Comparison of ENCODE assay signal across 25 cellular contexts in the genomic region with DNA sequence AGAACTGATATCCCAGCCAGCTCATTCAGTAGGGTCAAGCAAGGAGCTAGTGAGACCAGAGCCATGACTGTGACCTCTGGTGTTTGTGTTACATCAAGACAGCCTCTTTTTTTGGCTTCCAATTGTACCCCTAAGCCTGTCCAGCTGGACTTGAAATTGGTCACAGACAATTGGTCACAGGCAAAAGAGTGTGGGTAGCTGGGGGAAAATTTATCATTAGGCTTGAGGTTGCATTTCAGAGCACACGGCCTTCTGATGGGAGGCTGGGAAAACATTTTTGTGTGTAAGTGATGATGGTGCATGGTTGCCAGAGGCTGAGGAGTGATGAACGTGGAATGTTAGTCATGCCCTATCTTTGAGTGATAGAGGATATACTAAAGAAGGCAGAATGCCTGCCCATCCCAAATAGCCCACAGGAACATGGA.
DNase-seq lines count a peak whose midpoint lies in the region; ATAC-seq, FAIRE-seq and TF ChIP-seq lines count a peak whose summit lies in the region.
"Had no signal": no experiment of that assay in that cellular context is flagged by ENCODE, and none has a peak within 500 bp of the region (broad histone marks: within the 10 kb centered on the region; RNA-seq: fewer than 3 reads in every experiment).

No MANE protein-coding gene starts in this region.

- H3K4me1 ChIP-seq in astrocyte (ENCODE audit: insufficient read depth, low read length) (no peaks in the 10 kb centered on the region), psoas muscle (peaks cover 79% of the 10 kb centered on the region)
- H3K4me1 ChIP-seq: pancreas had no signal

- no peak overlapping the region for H3K4me3 Mint-ChIP-seq in astrocyte (ENCODE audit: unreplicated experiment)
- H3K4me3 Mint-ChIP-seq: activated CD4-positive, alpha-beta memory T cell treated with anti-CD3 and anti-CD28 coated beads, Interleukin-2, amount 10 ng/mL, durations not matched to agents 7 days and 5 days; dendritic cell treated with granulocyte-macrophage colony-stimulating factor and Interleukin-4, amounts not matched to agents 40 ng/mL and 50 ng/mL, for 4 days; naive thymus-derived CD4-positive, alpha-beta T cell; WTC11 had no signal

- no peak overlapping the region for H3K4me2 ChIP-seq in astrocyte (ENCODE audit: low read length)
- H3K4me2 ChIP-seq: SK-N-SH had no signal

- WGBS in psoas muscle, 3 donors, result 20 to 23% (median 21%) methylated on average over 2 of the region's 2 CpGs

- H3K36me3 Mint-ChIP-seq in astrocyte (ENCODE audit: low read depth, unreplicated experiment), result no peaks in the 10 kb centered on the region
- H3K36me3 Mint-ChIP-seq: naive thymus-derived CD4-positive, alpha-beta T cell; WTC11 had no signal

- no peaks in the 10 kb centered on the region for H3K4me1 Mint-ChIP-seq in astrocyte (ENCODE audit: low read depth, unreplicated experiment)
- H3K4me1 Mint-ChIP-seq: activated CD4-positive, alpha-beta memory T cell treated with anti-CD3 and anti-CD28 coated beads, Interleukin-2, amount 10 ng/mL, durations not matched to agents 7 days and 5 days; naive thymus-derived CD4-positive, alpha-beta T cell had no signal

- H3K79me2 ChIP-seq in astrocyte (ENCODE audit: insufficient read depth, low read length), result no peaks in the 10 kb centered on the region

- H4K20me1 ChIP-seq in astrocyte (ENCODE audit: insufficient read depth, low read length), result no peaks in the 10 kb centered on the region

- no peak overlapping the region for H3K27ac Mint-ChIP-seq in astrocyte (ENCODE audit: unreplicated experiment)
- H3K27ac Mint-ChIP-seq: activated CD4-positive, alpha-beta memory T cell treated with anti-CD3 and anti-CD28 coated beads, Interleukin-2, amount 10 ng/mL, durations not matched to agents 7 days and 5 days; dendritic cell treated with granulocyte-macrophage colony-stimulating factor and Interleukin-4, amounts not matched to agents 40 ng/mL and 50 ng/mL, for 4 days; naive thymus-derived CD4-positive, alpha-beta T cell; WTC11 had no signal

- ATAC-seq in left ventricle myocardium superior, result peak; percentile 66
- peak; percentile 89 to 94 (median 90) for ATAC-seq in psoas muscle
- ATAC-seq: naive thymus-derived CD4-positive, alpha-beta T cell; pancreas; WTC11 had no signal

- H3K27me3 Mint-ChIP-seq in astrocyte (ENCODE audit: low read depth, unreplicated experiment), result peaks cover 1% of the 10 kb centered on the region
- H3K27me3 Mint-ChIP-seq: activated CD4-positive, alpha-beta memory T cell treated with anti-CD3 and anti-CD28 coated beads, Interleukin-2, amount 10 ng/mL, durations not matched to agents 7 days and 5 days had no signal

- FAIRE-seq in astrocyte (lab: Jason Lieb, UNC) (no peak), GM12891 (lab: Jason Lieb, UNC) (no peak)
- FAIRE-seq: D721Med, kidney, pancreas, RCC 7860 had no signal

- peak; percentile 50 for DNase-seq in AG20443 (ENCODE audit: low spot score)
- peak; percentile 62 for DNase-seq in astrocyte (ENCODE audit: low read depth)
- DNase-seq in left ventricle myocardium superior, result no peak
- DNase-seq in psoas muscle, result peak; percentile 32 to 62
- DNase-seq in HK-2 (ENCODE audit: unreplicated experiment), result no peak
- DNase-seq in GM12891 (ENCODE audit: insufficient read length, low spot score), result no peak
- no peak for DNase-seq in central memory CD4-positive, alpha-beta T cell
- DNase-seq in RPMI8226, result no peak
- DNase-seq: activated CD4-positive, alpha-beta memory T cell treated with anti-CD3 and anti-CD28 coated beads, Interleukin-2, amount 10 ng/mL, durations not matched to agents 7 days and 5 days; activated effector memory CD4-positive, alpha-beta T cell treated with anti-CD3 and anti-CD28 coated beads, Interleukin-2, amount 50 U/mL, for 16 hours; foreskin fibroblast; kidney; mesendoderm; naive thymus-derived CD4-positive, alpha-beta T cell; NCI-H1092 treated with DMSO at 0.1 percent for 48 hours; NCI-H2029; pancreas; SK-N-SH; substantia nigra; uterus had no signal

- intact Hi-C loops in left ventricle myocardium superior (cut with micrococcal nuclease) (no loop called here), psoas muscle (cut with DNase I) (loop anchor here (5.0 to 10.0 kb wide), 2 partner anchors 52 to 165 kb away; no protein-coding TSS in a partner anchor)

- H3K27me3 ChIP-seq in astrocyte (ENCODE audit: insufficient read depth, low read length), result no peaks in the 10 kb centered on the region
- H3K27me3 ChIP-seq in psoas muscle (ENCODE audit: insufficient read depth in 3 of 3, low read length in 2 of 3), result no peaks in the 10 kb centered on the region
- H3K27me3 ChIP-seq: pancreas, uterus had no signal

- TF ChIP-seq CTCF in astrocyte (IDR thresholded peaks at IDR 0.05; ENCODE audit: insufficient read depth, low read depth, low read length) (no peak), psoas muscle (IDR thresholded peaks at IDR 0.05) (no peak)

- TF ChIP-seq POLR2A in GM12891 (IDR thresholded peaks at IDR 0.05; ENCODE audit: low read depth, low read length), result no peak

- H3K36me3 ChIP-seq in astrocyte (ENCODE audit: insufficient read depth, low read length) (no peaks in the 10 kb centered on the region), psoas muscle (ENCODE audit: insufficient read depth in 1 of 2, low read depth in 1 of 2) (no peaks in the 10 kb centered on the region)
- H3K36me3 ChIP-seq: pancreas, uterus had no signal

- H3K9me3 Mint-ChIP-seq in astrocyte (ENCODE audit: unreplicated experiment), result no peaks in the 10 kb centered on the region
- H3K9me3 Mint-ChIP-seq: activated CD4-positive, alpha-beta memory T cell treated with anti-CD3 and anti-CD28 coated beads, Interleukin-2, amount 10 ng/mL, durations not matched to agents 7 days and 5 days; dendritic cell treated with granulocyte-macrophage colony-stimulating factor and Interleukin-4, amounts not matched to agents 40 ng/mL and 50 ng/mL, for 4 days; WTC11 had no signal

- H3K27ac ChIP-seq in astrocyte (ENCODE audit: low read depth, low read length), result no peak overlapping the region
- peak overlapping the region; percentile 91 for H3K27ac ChIP-seq in psoas muscle
- H3K27ac ChIP-seq: C4-2B, pancreas, uterus had no signal

- no peaks in the 10 kb centered on the region for H3K9me3 ChIP-seq in astrocyte (ENCODE audit: insufficient read depth, low read depth, low read length)
- no peaks in the 10 kb centered on the region for H3K9me3 ChIP-seq in psoas muscle
- H3K9me3 ChIP-seq: pancreas, SK-N-SH, uterus had no signal

- no peak overlapping the region for H2AFZ ChIP-seq in astrocyte (ENCODE audit: low read depth, low read length)

- no peak overlapping the region for H3K9ac ChIP-seq in astrocyte (ENCODE audit: low read length)
- H3K9ac ChIP-seq: SK-N-SH had no signal

- H3K4me3 ChIP-seq in astrocyte (ENCODE audit: insufficient read depth, low read depth, low read length) (no peak overlapping the region), psoas muscle (no peak overlapping the region)
- H3K4me3 ChIP-seq: pancreas, uterus had no signal

TF ChIP-seq in GM12891, 5 proteins besides CTCF, POLR2A, EP300 and RAD21:
- TF ChIP-seq SPI1 (IDR thresholded peaks at IDR 0.05; ENCODE audit: low read depth, low read length), result no peak
- TF ChIP-seq POLR2AphosphoS5 (IDR thresholded peaks at IDR 0.05; ENCODE audit: low read depth, low read length), result no peak
- TF ChIP-seq PAX5 (IDR thresholded peaks at IDR 0.05; ENCODE audit: insufficient read depth, low read length, severe bottlenecking), result no peak
- TF ChIP-seq POU2F2 (IDR thresholded peaks at IDR 0.05; ENCODE audit: low read depth, low read length), result no peak
- TF ChIP-seq TAF1 (IDR thresholded peaks at IDR 0.05; ENCODE audit: low read depth, low read length), result no peak

Comparison
In these comparisons a context has a peak if more than half of its experiments do, and no peak if none do; other contexts are left out.
1. DNase-seq: peak in AG20443 (single experiment), astrocyte (single experiment) and psoas muscle (2 of 2); none in left ventricle myocardium superior (single experiment), HK-2 (single experiment), GM12891 (single experiment), central memory CD4-positive, alpha-beta T cell (single experiment) and RPMI8226 (single experiment).